ENCODE assay signal across 9 cellular contexts in genomic region chrX:31228909-31229308, GRCh38.
DNase-seq lines count a peak whose midpoint lies in the region; ATAC-seq and TF ChIP-seq lines count a peak whose summit lies in the region.
"Had no signal": no experiment of that assay in that cellular context is flagged by ENCODE, and none has a peak within 500 bp of the region (broad histone marks: within the 10 kb centered on the region; RNA-seq: fewer than 3 reads in every experiment).

No MANE protein-coding gene starts in this region.

- no TSS peak for BruUV-seq in MCF 10A (replicated peaks; lab: Mats Ljungman, UMichigan)

- ATAC-seq in GM19023 (IDR thresholded peaks at IDR 0.05; ENCODE audit: unreplicated experiment) (peak; percentile 85), HG02759 (IDR thresholded peaks at IDR 0.05; ENCODE audit: unreplicated experiment) (peak; percentile 83)

- H3K27ac Mint-ChIP-seq in nephron: peak overlapping the region; percentile 76 to 82 (median 79)
- no peak overlapping the region for H3K27ac Mint-ChIP-seq in activated naive CD4-positive, alpha-beta T cell treated with anti-CD3 and anti-CD28 coated beads, Interleukin-2, amount 10 ng/mL, durations not matched to agents 7 days and 5 days
- H3K27ac Mint-ChIP-seq in MCF 10A (ENCODE audit: low read depth, unreplicated experiment): no peak overlapping the region

- DNase-seq in KBM-7: peak; percentile 68
- no peak for DNase-seq in activated naive CD4-positive, alpha-beta T cell treated with anti-CD3 and anti-CD28 coated beads, Interleukin-2, amount 10 ng/mL, durations not matched to agents 7 days and 5 days
- DNase-seq in NCI-H2081 treated with DMSO at 0.1 percent for 48 hours (lab: John Stamatoyannopoulos, UW): no peak
- DNase-seq in amygdala (lab: John Stamatoyannopoulos, UW): no peak
- no peak for DNase-seq in MCF 10A (ENCODE audit: unreplicated experiment)
- DNase-seq: activated naive CD4-positive, alpha-beta T cell had no signal

- peaks cover 9% of the 10 kb centered on the region for H3K4me1 Mint-ChIP-seq in nephron
- no peaks in the 10 kb centered on the region for H3K4me1 Mint-ChIP-seq in activated naive CD4-positive, alpha-beta T cell treated with anti-CD3 and anti-CD28 coated beads, Interleukin-2, amount 10 ng/mL, durations not matched to agents 7 days and 5 days
- H3K4me1 Mint-ChIP-seq in MCF 10A (ENCODE audit: insufficient read depth, unreplicated experiment): peaks cover 4% of the 10 kb centered on the region

- peaks cover 5% of the 10 kb centered on the region for H3K9me3 Mint-ChIP-seq in nephron
- H3K9me3 Mint-ChIP-seq in activated naive CD4-positive, alpha-beta T cell treated with anti-CD3 and anti-CD28 coated beads, Interleukin-2, amount 10 ng/mL, durations not matched to agents 7 days and 5 days: no peaks in the 10 kb centered on the region
- H3K9me3 Mint-ChIP-seq in MCF 10A (ENCODE audit: unreplicated experiment): no peaks in the 10 kb centered on the region

- H3K36me3 Mint-ChIP-seq in nephron (ENCODE audit: low read depth): no peaks in the 10 kb centered on the region
- H3K36me3 Mint-ChIP-seq in activated naive CD4-positive, alpha-beta T cell treated with anti-CD3 and anti-CD28 coated beads, Interleukin-2, amount 10 ng/mL, durations not matched to agents 7 days and 5 days: no peaks in the 10 kb centered on the region
- H3K36me3 Mint-ChIP-seq in MCF 10A (ENCODE audit: insufficient read depth, unreplicated experiment): no peaks in the 10 kb centered on the region

- H3K27me3 Mint-ChIP-seq in nephron (ENCODE audit: low read depth) (no peaks in the 10 kb centered on the region), MCF 10A (ENCODE audit: insufficient read depth, unreplicated experiment) (peaks cover 19% of the 10 kb centered on the region)
- no peaks in the 10 kb centered on the region for H3K27me3 Mint-ChIP-seq in activated naive CD4-positive, alpha-beta T cell treated with anti-CD3 and anti-CD28 coated beads, Interleukin-2, amount 10 ng/mL, durations not matched to agents 7 days and 5 days

- CTCF ChIA-PET in activated naive CD4-positive, alpha-beta T cell treated with anti-CD3 and anti-CD28 coated beads, Interleukin-2, amount 10 ng/mL, durations not matched to agents 7 days and 5 days (lab: Charles Lee): no interaction called here
- CTCF ChIA-PET in MCF 10A (lab: Yijun Ruan, JAX): no interaction called here

- in situ Hi-C loops in KBM-7 (cut with MboI; ENCODE audit: low pct_unique_long_range_greater_than_20kb, low sequenced_read_pairs): no loop called here

- no peak for TF ChIP-seq CTCF in nephron (IDR thresholded peaks at IDR 0.05; ENCODE audit: unreplicated experiment in 3 of 3)
- no peak for TF ChIP-seq CTCF in MCF 10A (IDR thresholded peaks at IDR 0.05; ENCODE audit: unreplicated experiment)

- intact Hi-C loops in MCF 10A (cut with micrococcal nuclease): no loop called here

- H3K4me3 Mint-ChIP-seq in nephron (no peak overlapping the region), MCF 10A (ENCODE audit: unreplicated experiment) (no peak overlapping the region)
- H3K4me3 Mint-ChIP-seq in activated naive CD4-positive, alpha-beta T cell treated with anti-CD3 and anti-CD28 coated beads, Interleukin-2, amount 10 ng/mL, durations not matched to agents 7 days and 5 days: no peak overlapping the region

- POLR2A ChIA-PET in MCF 10A (lab: Yijun Ruan, JAX): no interaction called here

Comparison
In these comparisons a context has a peak if more than half of its experiments do, and no peak if none do; other contexts are left out.
1. H3K27ac Mint-ChIP-seq: peak in nephron (3 of 3); none in activated naive CD4-positive, alpha-beta T cell treated with anti-CD3 and anti-CD28 coated beads, Interleukin-2, amount 10 ng/mL, durations not matched to agents 7 days and 5 days (single experiment) and MCF 10A (single experiment).